Comparison of ENCODE assay signal across 15 cellular contexts in genomic region chr11:11163256-11163655, GRCh38.
DNase-seq lines count a peak whose midpoint lies in the region; ATAC-seq, FAIRE-seq and TF ChIP-seq lines count a peak whose summit lies in the region.
"Had no signal": no experiment of that assay in that cellular context is flagged by ENCODE, and none has a peak within 500 bp of the region (broad histone marks: within the 10 kb centered on the region; RNA-seq: fewer than 3 reads in every experiment).

No MANE protein-coding gene starts in this region.

- H4K20me1 ChIP-seq in HCT116 (ENCODE audit: insufficient read depth) (no peaks in the 10 kb centered on the region), HepG2 (ENCODE audit: insufficient read depth, low read length) (no peaks in the 10 kb centered on the region), MM.1S (ENCODE audit: insufficient read depth, low read length) (no peaks in the 10 kb centered on the region)

- CTCF ChIA-PET in AG04450 (lab: Charles Lee) (no interaction called here), HCT116 (lab: Charles Lee) (interaction anchor here (1.1 to 1.7 kb wide), 4 partner anchors 8 to 135 kb away, joined by 3 to 5 read pairs (median 4); no protein-coding TSS in a partner anchor), HepG2 (lab: Yijun Ruan, JAX; ENCODE audit: low intra/inter-chr PET ratio, low total read pairs) (no interaction called here)

- POLR2A ChIA-PET in AG04450 (lab: Yijun Ruan, JAX): no interaction called here
- POLR2A ChIA-PET in HCT116 (lab: Charles Lee): no interaction called here
- POLR2A ChIA-PET in HepG2 (lab: Yijun Ruan, JAX): no interaction called here

- no peaks in the 10 kb centered on the region for H3K9me3 ChIP-seq in AG04450 (ENCODE audit: control insufficient read depth, insufficient read depth, low read length)
- no peaks in the 10 kb centered on the region for H3K9me3 ChIP-seq in HCT116 (ENCODE audit: control insufficient read depth in 1 of 2, insufficient read depth in 1 of 2, low read depth in 1 of 2, low read length in 2 of 2)
- no peaks in the 10 kb centered on the region for H3K9me3 ChIP-seq in HepG2 (ENCODE audit: low read length)
- H3K9me3 ChIP-seq in MM.1S (replicated peaks; ENCODE audit: insufficient read depth, low read length): no peaks in the 10 kb centered on the region
- H3K9me3 ChIP-seq: colonic mucosa had no signal

- peak overlapping the region in 2 of 5 experiments; percentile 1 to 16 for H3K27ac Mint-ChIP-seq in brain
- H3K27ac Mint-ChIP-seq: activated T-cell treated with anti-CD3 and anti-CD28 coated beads, Interleukin-2, amount 50 U/mL, for 72 hours; natural killer cell; stimulated activated naive CD8-positive, alpha-beta T cell treated with anti-CD3 and anti-CD28 coated beads, Interleukin-15, Interleukin-2, amounts not matched to agents 100 ng/mL and 50 ng/mL, for 24 hours had no signal

- H3K4me1 Mint-ChIP-seq in brain: peaks cover 20% of the 10 kb centered on the region
- H3K4me1 Mint-ChIP-seq: CD4-positive, alpha-beta memory T cell; natural killer cell had no signal

- H3K36me3 ChIP-seq in HCT116 (ENCODE audit: control insufficient read depth in 1 of 2, insufficient read depth in 2 of 2, low read length in 2 of 2) (no peaks in the 10 kb centered on the region), HepG2 (replicated peaks in 1 of 2; ENCODE audit: control insufficient read depth in 1 of 2, insufficient read depth in 2 of 2, low read length in 2 of 2) (no peaks in the 10 kb centered on the region), MM.1S (replicated peaks; ENCODE audit: insufficient read depth, low read length) (no peaks in the 10 kb centered on the region)
- H3K36me3 ChIP-seq: colonic mucosa had no signal

- TF ChIP-seq RAD21 in HCT116 (IDR thresholded peaks at IDR 0.05; ENCODE audit: low read depth) (no peak), HepG2 (CRISPR knock-in tag; IDR thresholded peaks at IDR 0.05) (no peak)

- peaks cover 17% of the 10 kb centered on the region for H3K27me3 ChIP-seq in AG04450 (ENCODE audit: control insufficient read depth, insufficient read depth, low read length)
- no peaks in the 10 kb centered on the region for H3K27me3 ChIP-seq in HCT116 (ENCODE audit: insufficient read depth, low read length)
- H3K27me3 ChIP-seq in HepG2 (ENCODE audit: control insufficient read depth in 1 of 2, insufficient read depth in 2 of 2, low read length in 2 of 2): no peaks in the 10 kb centered on the region; a peak in 1 of 5 replicates
- no peaks in the 10 kb centered on the region for H3K27me3 ChIP-seq in MM.1S (replicated peaks; ENCODE audit: insufficient read depth, low read length)
- H3K27me3 ChIP-seq: colonic mucosa had no signal

- TF ChIP-seq POLR2A in HCT116 (IDR thresholded peaks at IDR 0.05; ENCODE audit: borderline replicate concordance, extremely low read depth, insufficient read depth, insufficient read length) (no peak), HepG2 (IDR thresholded peaks at IDR 0.05; ENCODE audit: insufficient read depth in 1 of 2, low read depth in 2 of 2, low read length in 2 of 2) (no peak)

- BruUV-seq in HCT116 (replicated peaks; lab: Mats Ljungman, UMichigan) (no TSS peak), HepG2 (replicated peaks; lab: Mats Ljungman, UMichigan) (no TSS peak)

- peaks cover 5% of the 10 kb centered on the region for H3K27me3 Mint-ChIP-seq in brain
- H3K27me3 Mint-ChIP-seq: stimulated activated naive CD8-positive, alpha-beta T cell treated with anti-CD3 and anti-CD28 coated beads, Interleukin-15, Interleukin-2, amounts not matched to agents 100 ng/mL and 50 ng/mL, for 24 hours had no signal

- TF ChIP-seq EP300 in HepG2 (IDR thresholded peaks at IDR 0.05; ENCODE audit: low read depth in 2 of 2, low read length in 2 of 2) (no peak), HepG2 (CRISPR knock-in tag; IDR thresholded peaks at IDR 0.05; ENCODE audit: borderline replicate concordance) (no peak)

- H3K4me1 ChIP-seq in HCT116 (ENCODE audit: control insufficient read depth in 1 of 2, insufficient read depth in 2 of 2, low read length in 2 of 2) (peaks cover 0 to 7% of the 10 kb centered on the region in 2 experiments; a peak in 1 of 4 replicates), HepG2 (ENCODE audit: insufficient read depth, low read length) (no peaks in the 10 kb centered on the region), MM.1S (ENCODE audit: low read length) (peaks cover 6% of the 10 kb centered on the region; the same call in 1 of the 2 replicates)
- H3K4me1 ChIP-seq: colonic mucosa had no signal

- H3K9me2 ChIP-seq in HCT116 (ENCODE audit: insufficient read depth): no peaks in the 10 kb centered on the region; the same call in 1 of the 2 replicates
- no peaks in the 10 kb centered on the region for H3K9me2 ChIP-seq in MM.1S (replicated peaks; ENCODE audit: insufficient read depth, low read length)

- no peak overlapping the region for H3K4me3 ChIP-seq in AG04450 (ENCODE audit: low read depth, low read length)
- no peak overlapping the region for H3K4me3 ChIP-seq in HCT116 (replicated peaks in 1 of 2; ENCODE audit: low read depth in 1 of 2, low read length in 2 of 2)
- H3K4me3 ChIP-seq in HepG2 (replicated peaks in 1 of 3; ENCODE audit: insufficient read depth in 1 of 3, low read depth in 2 of 3, low read length in 3 of 3): no peak overlapping the region
- no peak overlapping the region for H3K4me3 ChIP-seq in MM.1S (ENCODE audit: low read length)
- H3K4me3 ChIP-seq: colonic mucosa had no signal

- no peak overlapping the region for H3K27ac ChIP-seq in AG04450 (ENCODE audit: low read depth, low read length)
- H3K27ac ChIP-seq in HCT116 (ENCODE audit: low read depth, low read length): no peak overlapping the region
- H3K27ac ChIP-seq in HepG2 (ENCODE audit: extremely low read length, insufficient read depth, low read length): no peak overlapping the region
- no peak overlapping the region for H3K27ac ChIP-seq in MM.1S (ENCODE audit: low read length)
- no peak overlapping the region for H3K27ac ChIP-seq in caudate nucleus (ENCODE audit: low read depth, low read length)
- H3K27ac ChIP-seq: colonic mucosa had no signal

- no peaks in the 10 kb centered on the region for H3K36me3 Mint-ChIP-seq in brain
- H3K36me3 Mint-ChIP-seq: CD4-positive, alpha-beta memory T cell; natural killer cell had no signal

- no peak overlapping the region for H3K9ac ChIP-seq in HCT116 (ENCODE audit: low read length)
- no peak overlapping the region for H3K9ac ChIP-seq in HepG2 (ENCODE audit: insufficient read depth, low read depth, low read length)
- no peak overlapping the region for H3K9ac ChIP-seq in MM.1S (ENCODE audit: low read length)

- peak; percentile 96 for ATAC-seq in HCT116
- ATAC-seq in HepG2: peak; percentile 91
- ATAC-seq in HG02678 (IDR thresholded peaks at IDR 0.05; ENCODE audit: unreplicated experiment): no peak
- ATAC-seq: activated T-cell treated with anti-CD3 and anti-CD28 coated beads, Interleukin-2, amount 50 U/mL, for 72 hours; natural killer cell had no signal

- intact Hi-C loops in HCT116 (cut with micrococcal nuclease): no loop called here
- intact Hi-C loops in HepG2 (cut with micrococcal nuclease; ENCODE audit: unreplicated experiment): no loop called here

- FAIRE-seq in HepG2 (lab: Jason Lieb, UNC): no peak
- FAIRE-seq: TTC549 had no signal

- H2AFZ ChIP-seq in HCT116 (ENCODE audit: low read depth, low read length, poor library complexity, severe bottlenecking) (peak overlapping the region; percentile 82), HepG2 (ENCODE audit: low read length) (no peak overlapping the region), MM.1S (ENCODE audit: low read length) (no peak overlapping the region)

- peak; percentile 24 for TF ChIP-seq CTCF in AG04450 (IDR thresholded peaks at IDR 0.05; ENCODE audit: low read depth, low read length)
- peak in 2 of 3 experiments; percentile 39 to 42; a peak in 3 of 6 replicates for TF ChIP-seq CTCF in HCT116 (IDR thresholded peaks at IDR 0.05 in 2 of 3, conservative IDR thresholded peaks at IDR 0.05 in 1 of 3; ENCODE audit: borderline replicate concordance in 1 of 3, insufficient read depth in 1 of 3, low read depth in 2 of 3, low read length in 2 of 3)
- TF ChIP-seq CTCF in brain (conservative IDR thresholded peaks at IDR 0.05): peak; percentile 12 to 25
- no peak for TF ChIP-seq CTCF in HepG2 (CRISPR knock-in tag; IDR thresholded peaks at IDR 0.05)
- no peak for TF ChIP-seq CTCF in MM.1S (IDR thresholded peaks at IDR 0.05; ENCODE audit: low read length)

- H3K9me3 Mint-ChIP-seq in brain: peaks cover 0 to 13% (median 8%) of the 10 kb centered on the region in 5 experiments
- H3K9me3 Mint-ChIP-seq: natural killer cell; stimulated activated naive CD8-positive, alpha-beta T cell treated with anti-CD3 and anti-CD28 coated beads, Interleukin-15, Interleukin-2, amounts not matched to agents 100 ng/mL and 50 ng/mL, for 24 hours had no signal

- H3K4me2 ChIP-seq in HCT116 (ENCODE audit: low read length) (no peak overlapping the region), HepG2 (ENCODE audit: low read depth, low read length) (no peak overlapping the region), MM.1S (ENCODE audit: low read depth, low read length) (no peak overlapping the region)

- in situ Hi-C loops in HepG2 (cut with HindIII; ENCODE audit: extremely low pct_ligation_motif_present, low pct_unique_long_range_greater_than_20kb): no loop called here

- H3K4me3 Mint-ChIP-seq in brain: no peak overlapping the region
- H3K4me3 Mint-ChIP-seq: activated T-cell treated with anti-CD3 and anti-CD28 coated beads, Interleukin-2, amount 50 U/mL, for 72 hours; CD4-positive, alpha-beta memory T cell; natural killer cell; stimulated activated naive CD8-positive, alpha-beta T cell treated with anti-CD3 and anti-CD28 coated beads, Interleukin-15, Interleukin-2, amounts not matched to agents 100 ng/mL and 50 ng/mL, for 24 hours had no signal

- RAD21 ChIA-PET in HCT116 (lab: Charles Lee; ENCODE audit: low non-redundant PET in 1 of 2, low total read pairs in 2 of 2, uncharacterized antibody in 2 of 2, unreplicated experiment in 2 of 2): no interaction called here

- no peaks in the 10 kb centered on the region for H3K79me2 ChIP-seq in HCT116 (ENCODE audit: insufficient read depth, low read length)
- no peaks in the 10 kb centered on the region for H3K79me2 ChIP-seq in HepG2 (ENCODE audit: insufficient read depth, low read length)
- H3K79me2 ChIP-seq in MM.1S (ENCODE audit: low read length): no peaks in the 10 kb centered on the region

- no peak for DNase-seq in AG04450 (ENCODE audit: low read depth, low spot score)
- peak; percentile 10 for DNase-seq in HCT116 (ENCODE audit: low read depth, low spot score)
- DNase-seq in HepG2 (ENCODE audit: low spot score): peak; percentile 17
- DNase-seq in MM.1S: no peak
- no peak for DNase-seq in activated gamma-delta T cell treated with Interleukin-2 at 50 U/mL for 16 hours
- DNase-seq in caudate nucleus (lab: John Stamatoyannopoulos, UW): no peak
- DNase-seq: activated T-cell treated with anti-CD3 and anti-CD28 coated beads, Interleukin-2, amount 50 U/mL, for 72 hours; CD4-positive, alpha-beta memory T cell; colonic mucosa; natural killer cell; NCI-H1092 treated with DMSO at 0.1 percent for 48 hours had no signal

- no peaks in the 10 kb centered on the region for H3F3A ChIP-seq in MM.1S (ENCODE audit: insufficient read depth, low read length)

- WGBS in HepG2 (ENCODE audit: low lambda C conversion rate): 5% methylated on average over 5 of the region's 5 CpGs

TF ChIP-seq in HCT116, 20 proteins besides CTCF, POLR2A, EP300 and RAD21 (continues in another document):
- TF ChIP-seq ZNF274 (IDR thresholded peaks at IDR 0.05; ENCODE audit: low read depth, low read length): no peak

TF ChIP-seq in HepG2, 621 proteins besides CTCF, POLR2A, EP300 and RAD21 (continues in another document):
- no peak for TF ChIP-seq SNAPC2 (CRISPR knock-in tag; IDR thresholded peaks at IDR 0.05)

Comparison
In these comparisons a context has a peak if more than half of its experiments do, and no peak if none do; other contexts are left out.
1. DNase-seq: peak in HCT116 (single experiment) and HepG2 (single experiment); none in AG04450 (single experiment), MM.1S (single experiment), activated gamma-delta T cell treated with Interleukin-2 at 50 U/mL for 16 hours (single experiment) and caudate nucleus (0 of 61).
2. CTCF ChIP-seq: peak in AG04450 (single experiment), HCT116 (2 of 3) and brain (2 of 2); none in HepG2 (single experiment) and MM.1S (single experiment).